ENCODE assay signal across 1 cellular context in the genomic region with DNA sequence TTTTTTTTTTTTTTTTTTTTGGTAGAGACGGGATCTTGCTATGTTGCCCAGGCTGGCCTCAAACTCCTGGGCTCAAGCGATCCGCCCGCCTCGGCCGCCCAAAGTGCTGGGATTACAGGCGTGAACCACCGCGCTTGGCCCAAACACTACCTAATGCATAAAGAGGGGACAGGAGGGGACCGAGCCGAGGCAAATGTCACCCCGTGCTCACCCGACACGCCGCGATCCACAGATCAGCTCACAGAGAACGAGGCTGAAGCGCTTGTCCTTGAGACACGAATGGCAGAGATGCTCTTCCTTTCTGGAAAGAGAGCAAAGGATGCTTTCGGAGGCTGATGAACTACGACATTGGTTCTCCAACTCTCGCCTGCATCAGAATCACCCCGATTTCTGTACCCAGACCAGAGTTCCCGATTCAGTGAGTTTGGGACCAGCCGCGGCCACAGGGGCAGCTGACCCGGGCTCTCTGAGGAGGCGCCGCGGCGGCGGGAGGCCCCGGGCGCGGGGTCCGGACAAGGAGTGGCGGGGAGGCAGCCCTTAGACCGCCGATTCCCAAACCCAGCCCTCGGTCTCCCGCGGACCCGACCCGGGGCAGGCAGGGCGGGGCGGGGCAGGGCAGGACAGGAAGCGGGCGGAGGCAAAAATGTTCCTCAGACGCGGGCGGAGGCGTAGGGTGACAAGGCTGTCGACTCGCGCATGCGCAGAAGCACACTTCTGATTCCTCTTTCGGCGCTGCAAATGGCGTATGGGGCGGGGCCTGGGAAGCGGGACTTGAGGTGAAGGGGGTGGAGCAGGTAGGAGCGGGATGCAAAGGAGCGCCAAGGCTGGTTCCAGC.
A peak's percentile ranks its signal among the peaks of the same experiment; 100 is the strongest.
TF ChIP-seq lines count a peak whose summit lies in the region.

Gene ZNF699 (minus strand): TSS at position 700 of the 835 bp plus-strand sequence. CDS start 4,719 bp downstream, outside the sequence.

TF ChIP-seq in HepG2, 621 proteins besides CTCF, POLR2A, EP300 and RAD21 (continued from another document and continues in another):
- TF ChIP-seq NFE2L1 (CRISPR knock-in tag; IDR thresholded peaks at IDR 0.05; ENCODE audit: borderline replicate concordance) = 0 out of 2 replicates have a peak, but pooled peaks have one; percentile 32
- TF ChIP-seq EHMT2 (IDR thresholded peaks at IDR 0.05; ENCODE audit: borderline replicate concordance, low read depth, low read length) = no peak
- no peak for TF ChIP-seq NFKBIZ (CRISPR knock-in tag; IDR thresholded peaks at IDR 0.05)
- 0 out of 2 replicates have a peak, but pooled peaks have one; percentile 6 for TF ChIP-seq SIN3A (IDR thresholded peaks at IDR 0.05; ENCODE audit: borderline replicate concordance, low read depth, low read length)
- no peak for TF ChIP-seq ZNF660 (CRISPR knock-in tag; IDR thresholded peaks at IDR 0.05; ENCODE audit: borderline replicate concordance, low read depth)
- TF ChIP-seq TBL1XR1 (IDR thresholded peaks at IDR 0.05; ENCODE audit: borderline replicate concordance, low read length, partially characterized antibody) = no peak
- TF ChIP-seq PRMT3 (CRISPR knock-in tag; IDR thresholded peaks at IDR 0.05; ENCODE audit: borderline replicate concordance, low read depth) = no peak
- no peak for TF ChIP-seq ETV5 (CRISPR knock-in tag; IDR thresholded peaks at IDR 0.05; ENCODE audit: borderline replicate concordance)
- TF ChIP-seq GLI4 (CRISPR knock-in tag; IDR thresholded peaks at IDR 0.05; ENCODE audit: borderline replicate concordance) = no peak
- TF ChIP-seq KAT7 (CRISPR knock-in tag; IDR thresholded peaks at IDR 0.05; ENCODE audit: borderline replicate concordance) = no peak
- TF ChIP-seq, protein P1, sequence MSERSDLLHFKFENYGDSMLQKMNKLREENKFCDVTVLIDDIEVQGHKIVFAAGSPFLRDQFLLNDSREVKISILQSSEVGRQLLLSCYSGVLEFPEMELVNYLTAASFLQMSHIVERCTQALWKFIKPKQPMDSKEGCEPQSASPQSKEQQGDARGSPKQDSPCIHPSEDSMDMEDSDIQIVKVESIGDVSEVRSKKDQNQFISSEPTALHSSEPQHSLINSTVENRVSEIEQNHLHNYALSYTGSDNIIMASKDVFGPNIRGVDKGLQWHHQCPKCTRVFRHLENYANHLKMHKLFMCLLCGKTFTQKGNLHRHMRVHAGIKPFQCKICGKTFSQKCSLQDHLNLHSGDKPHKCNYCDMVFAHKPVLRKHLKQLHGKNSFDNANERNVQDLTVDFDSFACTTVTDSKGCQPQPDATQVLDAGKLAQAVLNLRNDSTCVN (CRISPR knock-in tag; IDR thresholded peaks at IDR 0.05; ENCODE audit: borderline replicate concordance) = no peak
- no peak for TF ChIP-seq TIGD3 (CRISPR knock-in tag; IDR thresholded peaks at IDR 0.05; ENCODE audit: borderline replicate concordance)
- TF ChIP-seq ZNF205 (CRISPR knock-in tag; IDR thresholded peaks at IDR 0.05) = no peak
- no peak for TF ChIP-seq PHF5A (CRISPR knock-in tag; IDR thresholded peaks at IDR 0.05; ENCODE audit: low read depth, unreplicated experiment)
- TF ChIP-seq THRA (CRISPR knock-in tag; IDR thresholded peaks at IDR 0.05; ENCODE audit: borderline replicate concordance) = no peak
- TF ChIP-seq, protein P2, sequence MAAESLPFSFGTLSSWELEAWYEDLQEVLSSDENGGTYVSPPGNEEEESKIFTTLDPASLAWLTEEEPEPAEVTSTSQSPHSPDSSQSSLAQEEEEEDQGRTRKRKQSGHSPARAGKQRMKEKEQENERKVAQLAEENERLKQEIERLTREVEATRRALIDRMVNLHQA (CRISPR knock-in tag; IDR thresholded peaks at IDR 0.05) = no peak
- no peak for TF ChIP-seq NFIB (CRISPR knock-in tag; IDR thresholded peaks at IDR 0.05; ENCODE audit: borderline replicate concordance)
- no peak for TF ChIP-seq ZNF670 (CRISPR knock-in tag; IDR thresholded peaks at IDR 0.05; ENCODE audit: borderline replicate concordance)
- TF ChIP-seq ZNF615 (CRISPR knock-in tag; IDR thresholded peaks at IDR 0.05; ENCODE audit: borderline replicate concordance) = no peak
- TF ChIP-seq, protein P3, sequence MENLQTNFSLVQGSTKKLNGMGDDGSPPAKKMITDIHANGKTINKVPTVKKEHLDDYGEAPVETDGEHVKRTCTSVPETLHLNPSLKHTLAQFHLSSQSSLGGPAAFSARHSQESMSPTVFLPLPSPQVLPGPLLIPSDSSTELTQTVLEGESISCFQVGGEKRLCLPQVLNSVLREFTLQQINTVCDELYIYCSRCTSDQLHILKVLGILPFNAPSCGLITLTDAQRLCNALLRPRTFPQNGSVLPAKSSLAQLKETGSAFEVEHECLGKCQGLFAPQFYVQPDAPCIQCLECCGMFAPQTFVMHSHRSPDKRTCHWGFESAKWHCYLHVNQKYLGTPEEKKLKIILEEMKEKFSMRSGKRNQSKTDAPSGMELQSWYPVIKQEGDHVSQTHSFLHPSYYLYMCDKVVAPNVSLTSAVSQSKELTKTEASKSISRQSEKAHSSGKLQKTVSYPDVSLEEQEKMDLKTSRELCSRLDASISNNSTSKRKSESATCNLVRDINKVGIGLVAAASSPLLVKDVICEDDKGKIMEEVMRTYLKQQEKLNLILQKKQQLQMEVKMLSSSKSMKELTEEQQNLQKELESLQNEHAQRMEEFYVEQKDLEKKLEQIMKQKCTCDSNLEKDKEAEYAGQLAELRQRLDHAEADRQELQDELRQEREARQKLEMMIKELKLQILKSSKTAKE (CRISPR knock-in tag; IDR thresholded peaks at IDR 0.05; ENCODE audit: borderline replicate concordance) = no peak
- TF ChIP-seq XRCC5 (optimal IDR thresholded peaks at IDR 0.05; ENCODE audit: low read length) = no peak
- no peak for TF ChIP-seq ZNF33A (CRISPR knock-in tag; IDR thresholded peaks at IDR 0.05; ENCODE audit: borderline replicate concordance)
- no peak for TF ChIP-seq SMYD3 (CRISPR knock-in tag; IDR thresholded peaks at IDR 0.05)
- no peak for TF ChIP-seq HHEX (CRISPR knock-in tag; IDR thresholded peaks at IDR 0.05)
- TF ChIP-seq ZNF589 (CRISPR knock-in tag; conservative IDR thresholded peaks at IDR 0.05) = no peak
- TF ChIP-seq HOXA9 (CRISPR knock-in tag; IDR thresholded peaks at IDR 0.05; ENCODE audit: borderline replicate concordance) = no peak
- no peak for TF ChIP-seq FOXO4 (CRISPR knock-in tag; conservative IDR thresholded peaks at IDR 0.05)
- no peak for TF ChIP-seq ZNF430 (CRISPR knock-in tag; IDR thresholded peaks at IDR 0.05)
- peak; percentile 40 for TF ChIP-seq TAF1 (CRISPR knock-in tag; IDR thresholded peaks at IDR 0.05)
- TF ChIP-seq, protein P4, sequence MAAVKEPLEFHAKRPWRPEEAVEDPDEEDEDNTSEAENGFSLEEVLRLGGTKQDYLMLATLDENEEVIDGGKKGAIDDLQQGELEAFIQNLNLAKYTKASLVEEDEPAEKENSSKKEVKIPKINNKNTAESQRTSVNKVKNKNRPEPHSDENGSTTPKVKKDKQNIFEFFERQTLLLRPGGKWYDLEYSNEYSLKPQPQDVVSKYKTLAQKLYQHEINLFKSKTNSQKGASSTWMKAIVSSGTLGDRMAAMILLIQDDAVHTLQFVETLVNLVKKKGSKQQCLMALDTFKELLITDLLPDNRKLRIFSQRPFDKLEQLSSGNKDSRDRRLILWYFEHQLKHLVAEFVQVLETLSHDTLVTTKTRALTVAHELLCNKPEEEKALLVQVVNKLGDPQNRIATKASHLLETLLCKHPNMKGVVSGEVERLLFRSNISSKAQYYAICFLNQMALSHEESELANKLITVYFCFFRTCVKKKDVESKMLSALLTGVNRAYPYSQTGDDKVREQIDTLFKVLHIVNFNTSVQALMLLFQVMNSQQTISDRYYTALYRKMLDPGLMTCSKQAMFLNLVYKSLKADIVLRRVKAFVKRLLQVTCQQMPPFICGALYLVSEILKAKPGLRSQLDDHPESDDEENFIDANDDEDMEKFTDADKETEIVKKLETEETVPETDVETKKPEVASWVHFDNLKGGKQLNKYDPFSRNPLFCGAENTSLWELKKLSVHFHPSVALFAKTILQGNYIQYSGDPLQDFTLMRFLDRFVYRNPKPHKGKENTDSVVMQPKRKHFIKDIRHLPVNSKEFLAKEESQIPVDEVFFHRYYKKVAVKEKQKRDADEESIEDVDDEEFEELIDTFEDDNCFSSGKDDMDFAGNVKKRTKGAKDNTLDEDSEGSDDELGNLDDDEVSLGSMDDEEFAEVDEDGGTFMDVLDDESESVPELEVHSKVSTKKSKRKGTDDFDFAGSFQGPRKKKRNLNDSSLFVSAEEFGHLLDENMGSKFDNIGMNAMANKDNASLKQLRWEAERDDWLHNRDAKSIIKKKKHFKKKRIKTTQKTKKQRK (IDR thresholded peaks at IDR 0.05; ENCODE audit: low read length) = no peak
- TF ChIP-seq SP5 (CRISPR knock-in tag; IDR thresholded peaks at IDR 0.05; ENCODE audit: borderline replicate concordance, low read depth) = no peak
- no peak for TF ChIP-seq ZNF296 (CRISPR knock-in tag; conservative IDR thresholded peaks at IDR 0.05)
- TF ChIP-seq GABPB1 (CRISPR knock-in tag; IDR thresholded peaks at IDR 0.05) = peak; percentile 78
- peak; percentile 65; the same call in 1 of the 2 replicates for TF ChIP-seq ZNF543 (CRISPR knock-in tag; IDR thresholded peaks at IDR 0.05)
- peak; percentile 53; the same call in 1 of the 2 replicates for TF ChIP-seq ZNF547 (CRISPR knock-in tag; IDR thresholded peaks at IDR 0.05)
- TF ChIP-seq ZNF549 (CRISPR knock-in tag; IDR thresholded peaks at IDR 0.05) = no peak
- TF ChIP-seq ZNF383 (CRISPR knock-in tag; IDR thresholded peaks at IDR 0.05; ENCODE audit: borderline replicate concordance) = no peak
- no peak for TF ChIP-seq GPN1 (CRISPR knock-in tag; IDR thresholded peaks at IDR 0.05; ENCODE audit: borderline replicate concordance)
- no peak for TF ChIP-seq IRF1 (CRISPR knock-in tag; IDR thresholded peaks at IDR 0.05; ENCODE audit: low read depth)
- 0 out of 2 replicates have a peak, but pooled peaks have one; percentile 42 for TF ChIP-seq POLR2G (IDR thresholded peaks at IDR 0.05; ENCODE audit: low read depth, low read length)
- no peak for TF ChIP-seq E2F1 (CRISPR knock-in tag; IDR thresholded peaks at IDR 0.05)
- TF ChIP-seq ZNF180 (CRISPR knock-in tag; IDR thresholded peaks at IDR 0.05; ENCODE audit: borderline replicate concordance, low read depth) = no peak
- no peak for TF ChIP-seq CEBPB (IDR thresholded peaks at IDR 0.05; ENCODE audit: borderline replicate concordance, low read depth, low read length)
